ENCODE assay signal across 24 cellular contexts in the genomic region with DNA sequence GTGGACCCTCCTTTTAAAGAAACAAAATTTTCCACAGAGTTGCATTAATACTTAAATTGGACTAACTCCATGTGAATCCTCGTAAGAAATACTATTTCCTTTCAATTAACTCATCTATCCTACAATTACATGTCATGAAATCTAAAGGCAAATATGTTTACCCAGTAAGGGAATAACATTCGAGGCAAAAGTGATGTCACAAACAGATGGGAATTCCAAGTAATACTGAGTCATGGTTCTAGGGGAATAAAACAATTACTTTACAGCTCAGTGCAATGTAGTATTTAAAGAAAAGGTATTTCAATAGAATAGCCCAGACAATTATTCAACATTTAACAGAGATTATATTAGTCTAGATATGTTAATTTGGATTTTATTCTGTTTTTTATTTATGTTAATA.
DNase-seq lines count a peak whose midpoint lies in the region; ATAC-seq and TF ChIP-seq lines count a peak whose summit lies in the region.
"Had no signal": no experiment of that assay in that cellular context is flagged by ENCODE, and none has a peak within 500 bp of the region (broad histone marks: within the 10 kb centered on the region; RNA-seq: fewer than 3 reads in every experiment).

No MANE protein-coding gene starts in this region.

- H3K4me3 ChIP-seq in SK-N-SH (ENCODE audit: low read depth in 2 of 2, low read length in 1 of 2) (no peak overlapping the region), fibroblast of pulmonary artery (replicated peaks; ENCODE audit: low read depth, low read length) (no peak overlapping the region)
- H3K4me3 ChIP-seq: hepatocyte, smooth muscle cell, suprapubic skin had no signal

- no peaks in the 10 kb centered on the region for H3F3A ChIP-seq in SK-N-SH (replicated peaks; ENCODE audit: insufficient read depth)

- 25% methylated on average over 2 of the region's 2 CpGs for WGBS in SK-N-SH (ENCODE audit: low lambda C conversion rate)

- no peaks in the 10 kb centered on the region for H3K9me3 ChIP-seq in SK-N-SH
- H3K9me3 ChIP-seq: suprapubic skin had no signal

- no peak overlapping the region for H3K27ac ChIP-seq in SK-N-SH (ENCODE audit: low read depth in 2 of 2, low read length in 1 of 2)
- H3K27ac ChIP-seq: 22Rv1, C4-2B, hepatocyte, suprapubic skin, WERI-Rb-1 had no signal

- no peaks in the 10 kb centered on the region for H3K36me3 ChIP-seq in SK-N-SH (replicated peaks in 1 of 2; ENCODE audit: control insufficient read depth in 1 of 2, insufficient read depth in 2 of 2, low read length in 1 of 2)
- H3K36me3 ChIP-seq: suprapubic skin, WERI-Rb-1 had no signal

- TF ChIP-seq EP300 in SK-N-SH (IDR thresholded peaks at IDR 0.05; ENCODE audit: borderline replicate concordance in 1 of 2, low read depth in 1 of 2, low read length in 1 of 2), result no peak

- no peaks in the 10 kb centered on the region for H3K27me3 ChIP-seq in SK-N-SH (ENCODE audit: insufficient read depth)
- H3K27me3 ChIP-seq: hepatocyte, suprapubic skin had no signal

- H2AFZ ChIP-seq in SK-N-SH (ENCODE audit: low read depth), result no peak overlapping the region
- H2AFZ ChIP-seq: hepatocyte had no signal

- TF ChIP-seq RAD21 in SK-N-SH (IDR thresholded peaks at IDR 0.05; ENCODE audit: low read length), result no peak

- H3K9me2 ChIP-seq in SK-N-SH, result no peaks in the 10 kb centered on the region

- H3K4me1 ChIP-seq in SK-N-SH (ENCODE audit: control insufficient read depth in 1 of 2, insufficient read depth in 2 of 2, low read depth in 1 of 2, low read length in 1 of 2), result peaks cover 0 to 7% of the 10 kb centered on the region in 2 experiments; a peak in 1 of 4 replicates
- H3K4me1 ChIP-seq: suprapubic skin had no signal

- ATAC-seq in SK-N-SH treated with all-trans-retinoic acid at 6 μM for 48 hours (no peak; the same call in 2 of the 3 replicates), HG02884 (IDR thresholded peaks at IDR 0.05; ENCODE audit: unreplicated experiment) (no peak), GM18909 (IDR thresholded peaks at IDR 0.05; ENCODE audit: poor library complexity, unreplicated experiment) (no peak)
- ATAC-seq: activated CD8-positive, alpha-beta T cell treated with anti-CD3 and anti-CD28 coated beads for 36 hours; activated T-cell treated with anti-CD3 and anti-CD28 coated beads, Interleukin-2, amount 50 U/mL, for 72 hours; esophagus mucosa; natural killer cell treated with Interleukin-12 subunit alpha and Interleukin-12 subunit beta and Interleukin-15 and Interleukin-18, amount 100 ng/mL, for 72 hours; T-helper 17 cell had no signal

- POLR2A ChIA-PET in SK-N-SH (lab: Yijun Ruan, JAX), result no interaction called here

- H3K9ac ChIP-seq in SK-N-SH, result no peak overlapping the region

- H3K4me2 ChIP-seq in SK-N-SH, result no peak overlapping the region
- H3K4me2 ChIP-seq: hepatocyte, smooth muscle cell had no signal

- TF ChIP-seq CTCF in SK-N-SH (IDR thresholded peaks at IDR 0.05), result no peak
- TF ChIP-seq CTCF in fibroblast of pulmonary artery (IDR thresholded peaks at IDR 0.05; ENCODE audit: low read length, missing control alignments), result no peak

- no peaks in the 10 kb centered on the region for H4K20me1 ChIP-seq in SK-N-SH (ENCODE audit: insufficient read depth)

- CTCF ChIA-PET in SK-N-SH (lab: Yijun Ruan, JAX), result interaction anchor here (1.0 kb wide), 1 partner anchor 894 kb away, joined by 3 read pairs; no protein-coding TSS in a partner anchor

- H3K79me2 ChIP-seq in SK-N-SH (ENCODE audit: insufficient read depth), result no peaks in the 10 kb centered on the region
- H3K79me2 ChIP-seq: hepatocyte had no signal

- DNase-seq in SK-N-SH (no peak), RPMI7951 (ENCODE audit: low read depth) (peak; percentile 7), fibroblast of pulmonary artery (ENCODE audit: low read depth) (peak; percentile 10), NCI-H226 (no peak), hypothalamus (lab: John Stamatoyannopoulos, UW) (no peak)
- DNase-seq: activated CD8-positive, alpha-beta T cell treated with anti-CD3 and anti-CD28 coated beads for 36 hours; activated T-cell treated with anti-CD3 and anti-CD28 coated beads, Interleukin-2, amount 50 U/mL, for 72 hours; DMS153; NCI-H1930; NCI-H446; SIG-M5; stimulated activated CD4-positive, alpha-beta T cell treated with anti-CD3 and anti-CD28 coated beads, Interleukin-4, amount 100 ng/mL, for 24 hours; T-helper 17 cell; WERI-Rb-1 had no signal

TF ChIP-seq in SK-N-SH, 30 proteins besides CTCF, POLR2A, EP300 and RAD21:
- TF ChIP-seq GABPA (IDR thresholded peaks at IDR 0.05; ENCODE audit: low read depth), result no peak
- TF ChIP-seq FOSL2 (IDR thresholded peaks at IDR 0.05; ENCODE audit: borderline replicate concordance, low read depth), result peak; percentile 14; the same call in 1 of the 2 replicates
TF ChIP-seq in SK-N-SH: peak in this region for 1.

TF ChIP-seq in SK-N-SH treated with all-trans-retinoic acid at 6 μM for 48 hours, 23 proteins besides CTCF, POLR2A, EP300 and RAD21:
- no peak for TF ChIP-seq ZFP3 (CRISPR knock-in tag; IDR thresholded peaks at IDR 0.05)
- no peak for TF ChIP-seq ZNF565 (CRISPR knock-in tag; conservative IDR thresholded peaks at IDR 0.05; ENCODE audit: low read depth)
- TF ChIP-seq PATZ1 (CRISPR knock-in tag; IDR thresholded peaks at IDR 0.05; ENCODE audit: borderline replicate concordance), result no peak
- TF ChIP-seq BACH2 (CRISPR knock-in tag; IDR thresholded peaks at IDR 0.05; ENCODE audit: borderline replicate concordance), result no peak
- no peak for TF ChIP-seq OSR1 (CRISPR knock-in tag; IDR thresholded peaks at IDR 0.05)
- TF ChIP-seq RARB (CRISPR knock-in tag; IDR thresholded peaks at IDR 0.05), result no peak
- no peak for TF ChIP-seq ZFP30 (CRISPR knock-in tag; IDR thresholded peaks at IDR 0.05)
- no peak for TF ChIP-seq ARNTL (CRISPR knock-in tag; IDR thresholded peaks at IDR 0.05; ENCODE audit: borderline replicate concordance, low read depth)
- TF ChIP-seq ISL1 (CRISPR knock-in tag; IDR thresholded peaks at IDR 0.05), result no peak

Comparison
In these comparisons a context has a peak if more than half of its experiments do, and no peak if none do; other contexts are left out.
1. DNase-seq: peak in RPMI7951 (single experiment) and fibroblast of pulmonary artery (single experiment); none in SK-N-SH (single experiment), NCI-H226 (single experiment) and hypothalamus (0 of 51).